Comparison of ENCODE assay signal across 1 cellular context in genomic region chr2:161163438-161163837, GRCh38.
TF ChIP-seq lines count a peak whose summit lies in the region.

No MANE protein-coding gene starts in this region.

TF ChIP-seq in HepG2, 621 proteins besides CTCF, POLR2A, EP300 and RAD21 (continued from another document):
- TF ChIP-seq MXI1 (IDR thresholded peaks at IDR 0.05; ENCODE audit: borderline replicate concordance, low read depth, low read length) (no peak), ZNF577 (CRISPR knock-in tag; IDR thresholded peaks at IDR 0.05; ENCODE audit: borderline replicate concordance, low read depth) (no peak), ZNF512B (CRISPR knock-in tag; IDR thresholded peaks at IDR 0.05; ENCODE audit: borderline replicate concordance) (no peak), ZNF264 (CRISPR knock-in tag; IDR thresholded peaks at IDR 0.05) (no peak), KMT2A (CRISPR knock-in tag; IDR thresholded peaks at IDR 0.05) (no peak), ELF1 (CRISPR knock-in tag; IDR thresholded peaks at IDR 0.05) (no peak), ZNF639 (CRISPR knock-in tag; conservative IDR thresholded peaks at IDR 0.05) (no peak)
